In genomic region chr7:112023282-112023681, GRCh38 we compare ENCODE assay signal across 15 cellular contexts.
"Had no signal": no experiment of that assay in that cellular context is flagged by ENCODE, and none has a peak within 500 bp of the region (broad histone marks: within the 10 kb centered on the region; RNA-seq: fewer than 3 reads in every experiment).

No MANE protein-coding gene starts in this region.

- ATAC-seq: activated CD4-positive, alpha-beta T cell treated with anti-CD3 and anti-CD28 coated beads for 36 hours; activated naive CD4-positive, alpha-beta T cell treated with anti-CD3 and anti-CD28 coated beads, Interleukin-2, amount 50 U/mL, for 72 hours; left lobe of liver; mucosa of descending colon; stimulated activated memory B cell treated with anti-CD40 and anti-IgM and Interleukin-4, amounts not matched to agents 10 μg/mL and 1 μg/mL and 100 μg/mL, for 72 hours; WTC11 had no signal

- DNase-seq: activated CD4-positive, alpha-beta memory T cell treated with anti-CD3 and anti-CD28 coated beads for 36 hours; activated CD4-positive, alpha-beta T cell treated with anti-CD3 and anti-CD28 coated beads for 36 hours; activated gamma-delta T cell treated with Interleukin-2 at 50 U/mL for 16 hours; activated T-cell treated with anti-CD3 and anti-CD28 coated beads for 4 hours; adrenal gland; colonic mucosa; kidney; mucosa of descending colon; naive B cell; right cardiac atrium; stimulated activated CD4-positive, alpha-beta T cell treated with anti-CD3 and anti-CD28 coated beads, Interleukin-4, amount 100 ng/mL, for 4 hours had no signal
